ENCODE assay signal across 30 cellular contexts in genomic region chr6:112172540-112172939, GRCh38.
"Had no signal": no experiment of that assay in that cellular context is flagged by ENCODE, and none has a peak within 500 bp of the region (broad histone marks: within the 10 kb centered on the region; RNA-seq: fewer than 3 reads in every experiment).

No MANE protein-coding gene starts in this region.

- H3K4me3 ChIP-seq: adrenal gland, body of pancreas, breast epithelium, MG63, PC-9, SJCRH30, SK-N-MC had no signal

- ATAC-seq: activated CD4-positive, alpha-beta T cell treated with anti-CD3 and anti-CD28 coated beads for 36 hours; activated CD4-positive, CD25-positive, alpha-beta regulatory T cell treated with anti-CD3 and anti-CD28 coated beads, Interleukin-2, amount 50 U/mL, for 24 hours; activated CD8-positive, alpha-beta T cell treated with anti-CD3 and anti-CD28 coated beads, Interleukin-2, amount 10 ng/mL, durations not matched to agents 7 days and 5 days; activated naive CD4-positive, alpha-beta T cell treated with anti-CD3 and anti-CD28 coated beads, Interleukin-2, amount 50 U/mL, for 72 hours; activated T-cell treated with anti-CD3 and anti-CD28 coated beads, Interleukin-2, amount 50 U/mL, for 4 hours; body of pancreas had no signal

- DNase-seq: activated CD4-positive, alpha-beta T cell treated with anti-CD3 and anti-CD28 coated beads for 36 hours; activated CD4-positive, alpha-beta T cell treated with anti-CD3 and anti-CD28 coated beads, Interleukin-2, amount 10 ng/mL, durations not matched to agents 7 days and 5 days; activated CD4-positive, alpha-beta T cell treated with anti-CD3 and anti-CD28 coated beads, Interleukin-2, amount 50 U/mL, for 48 hours; activated CD8-positive, alpha-beta memory T cell treated with anti-CD3 and anti-CD28 coated beads, Interleukin-2, amount 50 U/mL, for 4 hours; activated CD8-positive, alpha-beta T cell treated with anti-CD3 and anti-CD28 coated beads, Interleukin-2, amount 10 ng/mL, durations not matched to agents 7 days and 5 days; activated gamma-delta T cell treated with Interleukin-2 at 50 U/mL for 16 hours; activated naive CD4-positive, alpha-beta T cell treated with anti-CD3 and anti-CD28 coated beads for 36 hours; activated T-cell treated with anti-CD3 and anti-CD28 coated beads for 4 hours; activated T-cell treated with anti-CD3 and anti-CD28 coated beads, Interleukin-2, amount 50 U/mL, for 4 hours; adrenal gland; body of pancreas; caudate nucleus; Kasumi-1; KG1; MG63; NCI-H1048; NCI-H1105 treated with DMSO at 0.1 percent for 48 hours; NCI-H1436; NCI-H1694; NCI-H1930; NCI-H345; NCI-H524 treated with DMSO at 0.1 percent for 48 hours; NK-92 treated with Interleukin-12 subunit alpha and Interleukin-12 subunit beta, amount 100 ng/mL, for 24 hours; PC-9; SHP77; SJCRH30 had no signal
